25 cellular contexts compared by ENCODE assay signal in genomic region chr2:187297806-187298205, GRCh38.
"Had no signal": no experiment of that assay in that cellular context is flagged by ENCODE, and none has a peak within 500 bp of the region (broad histone marks: within the 10 kb centered on the region; RNA-seq: fewer than 3 reads in every experiment).

No MANE protein-coding gene starts in this region.

- H3K27me3 Mint-ChIP-seq: activated naive CD4-positive, alpha-beta T cell treated with anti-CD3 and anti-CD28 coated beads, Interleukin-2, amount 50 U/mL, for 24 hours; T-helper 17 cell had no signal

- H3K4me3 ChIP-seq: MG63 had no signal

- ATAC-seq: activated CD8-positive, alpha-beta T cell treated with anti-CD3 and anti-CD28 coated beads, Interleukin-2, amount 10 ng/mL, durations not matched to agents 7 days and 5 days; T-helper 17 cell; WTC11 had no signal

- H3K4me1 Mint-ChIP-seq: activated naive CD4-positive, alpha-beta T cell treated with anti-CD3 and anti-CD28 coated beads, Interleukin-2, amount 50 U/mL, for 24 hours; T-helper 17 cell had no signal

- H3K27me3 ChIP-seq: brain microvascular endothelial cell, MG63 had no signal

- H3K4me3 Mint-ChIP-seq: activated CD8-positive, alpha-beta T cell treated with anti-CD3 and anti-CD28 coated beads, Interleukin-2, amount 10 ng/mL, durations not matched to agents 7 days and 5 days; activated naive CD4-positive, alpha-beta T cell treated with anti-CD3 and anti-CD28 coated beads, Interleukin-2, amount 50 U/mL, for 24 hours; T-helper 17 cell; WTC11 had no signal

- H3K36me3 Mint-ChIP-seq: activated naive CD4-positive, alpha-beta T cell treated with anti-CD3 and anti-CD28 coated beads, Interleukin-2, amount 50 U/mL, for 24 hours; WTC11 had no signal

- H3K27ac ChIP-seq: brain microvascular endothelial cell had no signal

- H3K9me3 Mint-ChIP-seq: activated naive CD4-positive, alpha-beta T cell treated with anti-CD3 and anti-CD28 coated beads, Interleukin-2, amount 50 U/mL, for 24 hours had no signal

- DNase-seq: activated CD4-positive, alpha-beta T cell treated with anti-CD3 and anti-CD28 coated beads for 48 hours; activated CD4-positive, alpha-beta T cell treated with anti-CD3 and anti-CD28 coated beads, Interleukin-2, amount 50 U/mL, for 4 hours; activated CD4-positive, CD25-positive, alpha-beta regulatory T cell treated with anti-CD3 and anti-CD28 coated beads, Interleukin-2, amount 50 U/mL, for 72 hours; activated CD8-positive, alpha-beta memory T cell treated with anti-CD3 and anti-CD28 coated beads, Interleukin-2, amount 50 U/mL, for 48 hours; activated CD8-positive, alpha-beta T cell treated with anti-CD3 and anti-CD28 coated beads, Interleukin-2, amount 10 ng/mL, durations not matched to agents 7 days and 5 days; activated naive CD4-positive, alpha-beta T cell; activated T-cell treated with anti-CD3 and anti-CD28 coated beads, Interleukin-2, amount 50 U/mL, for 1 hour; amniotic stem cell; brain microvascular endothelial cell; KBM-7; MG63; MV-4-11; NCI-H1092 treated with DMSO at 0.1 percent for 48 hours; NCI-H1417 treated with DMSO at 0.1 percent for 48 hours; NCI-H1694; NCI-H2029; NCI-H2107; NCI-H345; NCI-H510A; NCI-H526 treated with DMSO at 0.1 percent for 48 hours; NCI-H82; T-helper 17 cell; T-helper 9 cell had no signal

- H3K9me3 ChIP-seq: MG63 had no signal

- H3K27ac Mint-ChIP-seq: activated CD8-positive, alpha-beta T cell treated with anti-CD3 and anti-CD28 coated beads, Interleukin-2, amount 10 ng/mL, durations not matched to agents 7 days and 5 days; activated naive CD4-positive, alpha-beta T cell treated with anti-CD3 and anti-CD28 coated beads, Interleukin-2, amount 50 U/mL, for 24 hours; T-helper 17 cell; WTC11 had no signal

- H3K36me3 ChIP-seq: brain microvascular endothelial cell, MG63 had no signal
